1 cellular context compared by ENCODE assay signal in the genomic region with DNA sequence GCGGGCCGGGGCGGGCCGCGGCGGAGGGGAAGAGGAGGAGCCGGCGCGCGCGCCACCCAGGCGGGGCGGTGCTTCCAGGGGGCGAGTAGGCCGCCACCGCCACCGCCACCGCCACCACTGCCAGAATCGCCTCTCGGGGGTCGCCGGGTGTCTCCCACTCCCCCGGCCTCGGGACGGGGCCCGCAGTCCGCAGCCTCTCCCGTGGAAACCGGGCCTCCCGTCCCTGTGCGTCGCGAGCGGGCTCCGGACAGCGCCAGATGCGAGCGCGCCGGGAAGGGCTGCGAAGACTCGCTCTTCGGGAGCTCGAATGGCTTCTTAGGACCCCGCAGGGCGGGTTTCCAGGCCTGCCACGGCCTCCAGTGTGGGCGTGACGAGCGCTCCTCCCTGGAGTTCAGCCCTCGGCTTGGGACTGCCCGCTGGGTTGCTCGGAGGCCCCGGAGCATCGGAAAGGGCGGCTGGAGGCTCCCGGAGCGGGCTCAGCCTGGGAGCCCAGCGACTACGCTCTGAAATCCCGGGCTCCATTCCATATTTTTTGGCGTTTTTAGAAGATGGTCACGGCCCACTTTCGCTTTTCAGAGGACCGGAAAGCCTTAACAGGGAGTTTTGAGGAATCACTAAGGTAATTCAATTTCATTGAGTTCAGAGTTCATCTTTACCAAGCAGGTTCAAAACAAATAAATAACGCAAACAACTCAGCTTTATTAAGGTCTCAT.
TF ChIP-seq lines count a peak whose summit lies in the region.

No MANE protein-coding gene starts in this region.

TF ChIP-seq in neural cell, 6 proteins besides CTCF, POLR2A, EP300 and RAD21 (continued from another document):
- TF ChIP-seq, protein P1, sequence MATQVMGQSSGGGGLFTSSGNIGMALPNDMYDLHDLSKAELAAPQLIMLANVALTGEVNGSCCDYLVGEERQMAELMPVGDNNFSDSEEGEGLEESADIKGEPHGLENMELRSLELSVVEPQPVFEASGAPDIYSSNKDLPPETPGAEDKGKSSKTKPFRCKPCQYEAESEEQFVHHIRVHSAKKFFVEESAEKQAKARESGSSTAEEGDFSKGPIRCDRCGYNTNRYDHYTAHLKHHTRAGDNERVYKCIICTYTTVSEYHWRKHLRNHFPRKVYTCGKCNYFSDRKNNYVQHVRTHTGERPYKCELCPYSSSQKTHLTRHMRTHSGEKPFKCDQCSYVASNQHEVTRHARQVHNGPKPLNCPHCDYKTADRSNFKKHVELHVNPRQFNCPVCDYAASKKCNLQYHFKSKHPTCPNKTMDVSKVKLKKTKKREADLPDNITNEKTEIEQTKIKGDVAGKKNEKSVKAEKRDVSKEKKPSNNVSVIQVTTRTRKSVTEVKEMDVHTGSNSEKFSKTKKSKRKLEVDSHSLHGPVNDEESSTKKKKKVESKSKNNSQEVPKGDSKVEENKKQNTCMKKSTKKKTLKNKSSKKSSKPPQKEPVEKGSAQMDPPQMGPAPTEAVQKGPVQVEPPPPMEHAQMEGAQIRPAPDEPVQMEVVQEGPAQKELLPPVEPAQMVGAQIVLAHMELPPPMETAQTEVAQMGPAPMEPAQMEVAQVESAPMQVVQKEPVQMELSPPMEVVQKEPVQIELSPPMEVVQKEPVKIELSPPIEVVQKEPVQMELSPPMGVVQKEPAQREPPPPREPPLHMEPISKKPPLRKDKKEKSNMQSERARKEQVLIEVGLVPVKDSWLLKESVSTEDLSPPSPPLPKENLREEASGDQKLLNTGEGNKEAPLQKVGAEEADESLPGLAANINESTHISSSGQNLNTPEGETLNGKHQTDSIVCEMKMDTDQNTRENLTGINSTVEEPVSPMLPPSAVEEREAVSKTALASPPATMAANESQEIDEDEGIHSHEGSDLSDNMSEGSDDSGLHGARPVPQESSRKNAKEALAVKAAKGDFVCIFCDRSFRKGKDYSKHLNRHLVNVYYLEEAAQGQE (IDR thresholded peaks at IDR 0.05; ENCODE audit: borderline replicate concordance), result peak; percentile 89
- TF ChIP-seq EZH2 (IDR thresholded peaks at IDR 0.05; ENCODE audit: borderline replicate concordance, insufficient read depth, low read length, poor library complexity, severe bottlenecking) (no peak), POLR2AphosphoS5 (IDR thresholded peaks at IDR 0.05) (peak; percentile 85), MXI1 (conservative IDR thresholded peaks at IDR 0.05; ENCODE audit: poor library complexity, severe bottlenecking) (peak; percentile 77), TAF1 (IDR thresholded peaks at IDR 0.05; ENCODE audit: low read depth) (peak; percentile 96)
